ENCODE assay signal across 8 cellular contexts in genomic region chr10:68301790-68302502, GRCh38. TPM values are rescaled to one million over a fixed set of nuclear protein-coding genes. Genes with fewer than 3 reads are reported as not detected.
DNase-seq lines count a peak whose midpoint lies in the region; ATAC-seq, FAIRE-seq and TF ChIP-seq lines count a peak whose summit lies in the region.

No MANE protein-coding gene starts in this region.

- intact Hi-C loops in PC-3 (cut with micrococcal nuclease), result loop anchor here (1.0 to 2.0 kb wide), 5 partner anchors 81 to 447 kb away; no protein-coding TSS in a partner anchor

- DNase-seq in AG04449 (ENCODE audit: low read depth, low spot score) (peak; percentile 28), GM13977 (ENCODE audit: low spot score) (peak; percentile 42), HL-60 (ENCODE audit: low read depth in 1 of 2, low spot score in 1 of 2) (peak; percentile 3 to 17), PC-3 (peak; percentile 94), myocyte (ENCODE audit: low read depth) (peak; percentile 74), COLO668 (lab: John Stamatoyannopoulos, UW; ENCODE audit: unreplicated experiment) (no peak)

- in situ Hi-C loops in GM13977 (cut with MboI; ENCODE audit: low pct_unique_long_range_greater_than_20kb, low sequenced_read_pairs, unreplicated experiment), result loop anchor here (10.0 to 25.0 kb wide), 2 partner anchors 87 to 440 kb away; no protein-coding TSS in a partner anchor

- no peak overlapping the region for H3K9ac ChIP-seq in PC-3 (ENCODE audit: low read length)

- H3K79me2 ChIP-seq in PC-3 (ENCODE audit: low read length), result no peaks in the 10 kb centered on the region

- H3K27ac ChIP-seq in HL-60 (replicated peaks) (no peak overlapping the region), PC-3 (ENCODE audit: low read length) (no peak overlapping the region)

- no peaks in the 10 kb centered on the region for H3K9me3 ChIP-seq in PC-3 (ENCODE audit: low read length)

- no peaks in the 10 kb centered on the region for H4K20me1 ChIP-seq in PC-3 (ENCODE audit: low read length)

- peak; percentile 91 for ATAC-seq in PC-3
- no peak for ATAC-seq in HG03439 (IDR thresholded peaks at IDR 0.05; ENCODE audit: unreplicated experiment)

- peak overlapping the region; percentile 23; the same call in 1 of the 2 replicates for H3K4me2 ChIP-seq in PC-3 (ENCODE audit: low read length)

- no peaks in the 10 kb centered on the region for H3K36me3 ChIP-seq in PC-3 (ENCODE audit: low read depth, low read length)

- H3K4me1 ChIP-seq in PC-3 (ENCODE audit: insufficient read depth, low read length), result peaks cover 8% of the 10 kb centered on the region; the same call in 1 of the 2 replicates

- H3K4me3 ChIP-seq in AG04449 (ENCODE audit: low read depth, low read length) (no peak overlapping the region), HL-60 (replicated peaks; ENCODE audit: insufficient read depth, low read length) (no peak overlapping the region), PC-3 (ENCODE audit: low read length) (no peak overlapping the region)

- CTCF ChIA-PET in AG04449 (lab: Yijun Ruan, JAX), result interaction anchor here (0.6 to 5.2 kb wide), 44 partner anchors 8 to 513 kb away, joined by 3 to 199 read pairs (median 4); partner anchors contain the start of genes ATOH7 and SIRT1
- CTCF ChIA-PET in PC-3 (lab: Charles Lee), result interaction anchor here (0.5 to 4.0 kb wide), 10 partner anchors 12 to 446 kb away, joined by 3 to 130 read pairs (median 4); no protein-coding TSS in a partner anchor

- no TSS peak for BruUV-seq in PC-3 (replicated peaks; lab: Mats Ljungman, UMichigan)

- H3K9me2 ChIP-seq in PC-3 (replicated peaks; ENCODE audit: low read length), result no peaks in the 10 kb centered on the region

- no peaks in the 10 kb centered on the region for H3F3A ChIP-seq in PC-3 (ENCODE audit: low read length, unreplicated experiment)

- no peaks in the 10 kb centered on the region for H3K27me3 ChIP-seq in HL-60 (ENCODE audit: insufficient read depth, poor library complexity, severe bottlenecking)
- no peaks in the 10 kb centered on the region for H3K27me3 ChIP-seq in PC-3 (ENCODE audit: low read length)

- peak; percentile 28 for TF ChIP-seq CTCF in AG04449 (IDR thresholded peaks at IDR 0.05; ENCODE audit: insufficient read depth, low read length, missing control alignments)
- peak; percentile 51 for TF ChIP-seq CTCF in GM13977 (IDR thresholded peaks at IDR 0.05; ENCODE audit: extremely low read depth, insufficient read depth, missing control alignments)
- TF ChIP-seq CTCF in HL-60 (IDR thresholded peaks at IDR 0.05; ENCODE audit: insufficient read depth, low read length), result peak; percentile 16
- peak; percentile 97 for TF ChIP-seq CTCF in PC-3 (conservative IDR thresholded peaks at IDR 0.05; ENCODE audit: low read depth, low read length)

- H2AFZ ChIP-seq in PC-3 (ENCODE audit: low read length), result peak overlapping the region; percentile 27; the same call in 1 of the 2 replicates

- FAIRE-seq in endometrium (lab: Jason Lieb, UNC), result peak; percentile 48

- POLR2A ChIA-PET in AG04449 (lab: Yijun Ruan, JAX) (no interaction called here), PC-3 (lab: Charles Lee; ENCODE audit: unreplicated experiment) (interaction anchor here (0.5 to 0.7 kb wide), 2 partner anchors 22 to 194 kb away, joined by 3 read pairs; no protein-coding TSS in a partner anchor)

RNA-seq across cellular contexts. Expression of gene HNRNPH3, which starts 29.9 kb away (rescaled TPM):
- total RNA-seq in PC-3 (2014; rRNA removed), result 40.5 and 77.5 TPM in 2 replicates
- 19.3 and 22.0 TPM in 2 replicates for total RNA-seq in myocyte
- 136 TPM for polyA plus RNA-seq in myocyte (2012)

RNA-seq across cellular contexts. Expression of gene PBLD, which starts 30.8 kb away (rescaled TPM):
- total RNA-seq in PC-3 (2014; rRNA removed) (1.1 and 1.9 TPM in 2 replicates), myocyte (9.2 and 10.5 TPM in 2 replicates)
- 7.2 TPM for polyA plus RNA-seq in myocyte (2012)

Comparison
In these comparisons a context has a peak if more than half of its experiments do, and no peak if none do; other contexts are left out.
1. CTCF ChIP-seq: peak in every context shown above with its lines; median percentile 97 in PC-3; 51 in GM13977; 28 in AG04449; 16 in HL-60.